Comparison of ENCODE assay signal across 17 cellular contexts in the genomic region with DNA sequence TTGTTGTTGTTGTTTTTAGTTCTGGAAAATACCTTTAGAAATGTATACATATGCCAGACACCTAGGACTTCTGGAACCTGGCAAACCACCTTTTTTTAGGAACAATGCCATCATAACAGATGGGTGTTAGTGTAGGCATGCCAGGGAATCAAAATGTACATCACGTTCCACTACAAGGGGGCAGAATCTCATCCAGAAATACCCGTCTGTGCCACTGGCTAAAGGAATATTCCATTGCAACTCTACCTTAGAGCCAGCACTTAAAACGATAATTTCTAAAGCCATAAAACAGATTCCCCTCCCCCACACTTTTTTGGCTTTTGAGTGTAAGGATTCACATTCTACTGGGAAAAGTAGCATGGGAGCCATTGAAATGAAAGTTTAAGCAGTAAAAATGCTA.
"Had no signal": no experiment of that assay in that cellular context is flagged by ENCODE, and none has a peak within 500 bp of the region (broad histone marks: within the 10 kb centered on the region; RNA-seq: fewer than 3 reads in every experiment).

No MANE protein-coding gene starts in this region.

- DNase-seq: effector CD4-positive, alpha-beta T cell; head of caudate nucleus; left ventricle myocardium superior; lower lobe of right lung; natural killer cell; right lobe of liver; small intestine; stimulated activated CD4-positive, alpha-beta T cell treated with anti-CD3 and anti-CD28 coated beads, Interleukin-15, amount 100 ng/mL, for 24 hours; stimulated activated CD4-positive, alpha-beta T cell treated with anti-CD3 and anti-CD28 coated beads, Interleukin-2, amount 100 ng/mL, for 48 hours; stimulated activated naive B cell treated with anti-CD40 and anti-IgM and Interleukin-4, amounts not matched to agents 10 μg/mL and 1 μg/mL and 100 μg/mL, for 72 hours; upper lobe of left lung had no signal

- H3K27ac ChIP-seq: lower lobe of right lung, parathyroid adenoma, right lobe of liver, thoracic aorta, tibial nerve, upper lobe of left lung had no signal

- H3K27me3 Mint-ChIP-seq: progenitor cell of endocrine pancreas; stimulated activated naive B cell treated with anti-CD40 and anti-IgM and Interleukin-4, amounts not matched to agents 10 μg/mL and 1 μg/mL and 100 μg/mL, for 72 hours; stimulated activated naive CD8-positive, alpha-beta T cell treated with anti-CD3 and anti-CD28 coated beads, Interleukin-15, Interleukin-2, amounts not matched to agents 100 ng/mL and 50 ng/mL, for 24 hours had no signal

- H3K9me3 ChIP-seq: lower lobe of right lung, right lobe of liver, thoracic aorta, tibial nerve, upper lobe of left lung had no signal

- H3K79me2 ChIP-seq: parathyroid adenoma had no signal

- H3K4me1 Mint-ChIP-seq: natural killer cell; stimulated activated naive B cell treated with anti-CD40 and anti-IgM and Interleukin-4, amounts not matched to agents 10 μg/mL and 1 μg/mL and 100 μg/mL, for 72 hours had no signal

- H3K27ac Mint-ChIP-seq: natural killer cell; progenitor cell of endocrine pancreas; stimulated activated naive B cell treated with anti-CD40 and anti-IgM and Interleukin-4, amounts not matched to agents 10 μg/mL and 1 μg/mL and 100 μg/mL, for 72 hours; stimulated activated naive CD8-positive, alpha-beta T cell treated with anti-CD3 and anti-CD28 coated beads, Interleukin-15, Interleukin-2, amounts not matched to agents 100 ng/mL and 50 ng/mL, for 24 hours had no signal

- H3K4me3 ChIP-seq: dorsolateral prefrontal cortex, lower lobe of right lung, right lobe of liver, thoracic aorta, tibial nerve, upper lobe of left lung had no signal

- H3K4me1 ChIP-seq: lower lobe of right lung, parathyroid adenoma, right lobe of liver, tibial nerve, upper lobe of left lung had no signal

- H3K36me3 Mint-ChIP-seq: natural killer cell; stimulated activated naive B cell treated with anti-CD40 and anti-IgM and Interleukin-4, amounts not matched to agents 10 μg/mL and 1 μg/mL and 100 μg/mL, for 72 hours had no signal

- H2AFZ ChIP-seq: parathyroid adenoma had no signal

- H3K4me3 Mint-ChIP-seq: natural killer cell; stimulated activated naive B cell treated with anti-CD40 and anti-IgM and Interleukin-4, amounts not matched to agents 10 μg/mL and 1 μg/mL and 100 μg/mL, for 72 hours; stimulated activated naive CD8-positive, alpha-beta T cell treated with anti-CD3 and anti-CD28 coated beads, Interleukin-15, Interleukin-2, amounts not matched to agents 100 ng/mL and 50 ng/mL, for 24 hours had no signal

- H3K27me3 ChIP-seq: dorsolateral prefrontal cortex, right lobe of liver, tibial nerve, upper lobe of left lung had no signal

- H3K36me3 ChIP-seq: lower lobe of right lung, right lobe of liver, thoracic aorta, tibial nerve, upper lobe of left lung had no signal

- H3K9ac ChIP-seq: parathyroid adenoma had no signal

- ATAC-seq: left ventricle myocardium superior; lower lobe of right lung; natural killer cell; right lobe of liver; stimulated activated naive B cell treated with anti-CD40 and anti-IgM and Interleukin-4, amounts not matched to agents 10 μg/mL and 1 μg/mL and 100 μg/mL, for 72 hours had no signal

- H3K9me3 Mint-ChIP-seq: stimulated activated naive CD8-positive, alpha-beta T cell treated with anti-CD3 and anti-CD28 coated beads, Interleukin-15, Interleukin-2, amounts not matched to agents 100 ng/mL and 50 ng/mL, for 24 hours had no signal
